Comparison of ENCODE assay signal across 1 cellular context in the genomic region with DNA sequence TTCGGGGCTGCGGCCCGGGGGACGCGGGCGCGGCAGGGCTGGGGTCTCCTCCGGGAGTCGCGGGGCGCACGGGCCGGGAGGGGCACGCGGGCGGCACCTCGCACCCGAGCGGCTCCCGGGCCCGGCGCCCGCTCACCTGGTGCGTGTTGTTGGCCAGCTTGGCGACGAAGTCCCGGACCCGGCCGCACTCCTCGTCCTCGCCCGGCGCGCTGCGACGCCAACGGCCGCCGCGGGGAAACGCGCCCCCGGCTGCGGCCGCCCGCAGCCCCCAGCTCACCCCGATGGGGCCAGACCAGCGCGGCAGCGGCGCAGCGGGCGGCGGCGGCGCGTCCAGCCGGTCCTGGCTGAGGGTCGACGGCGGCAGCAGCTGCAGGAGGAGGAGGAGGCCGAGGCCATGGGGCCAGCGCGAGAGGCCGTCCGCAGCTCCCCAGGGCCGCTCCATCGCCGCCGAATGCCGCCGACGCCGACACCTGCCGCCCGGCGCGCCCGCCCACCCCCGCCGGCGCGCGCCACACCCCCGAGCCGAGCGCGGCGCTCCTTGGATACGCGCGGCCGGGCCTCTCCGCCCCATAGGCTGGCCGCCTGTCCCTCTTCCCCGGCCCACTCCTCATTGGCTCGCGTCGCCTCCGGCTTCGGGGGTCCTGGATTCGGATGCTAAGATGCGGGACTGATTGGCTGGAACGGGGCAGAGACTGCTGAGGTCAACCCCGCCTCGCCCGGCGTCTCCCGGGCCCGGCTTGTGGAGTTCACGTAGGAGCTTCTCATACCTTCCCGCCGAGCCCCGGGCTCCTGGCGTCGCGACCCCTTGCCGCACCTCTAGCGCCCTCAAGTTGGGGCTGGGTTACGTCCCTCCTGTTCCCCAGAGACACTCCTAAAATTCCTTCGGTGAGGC.
TF ChIP-seq lines count a peak whose summit lies in the region.

TSS of gene SORT1 (minus strand) at position 468 of the 892 bp plus-strand sequence. CDS start at position 442, 26 bp downstream.

TF ChIP-seq in SK-N-SH, 30 proteins besides CTCF, POLR2A, EP300 and RAD21 (continued from another document):
- TF ChIP-seq CHD2 (IDR thresholded peaks at IDR 0.05; ENCODE audit: low read length, partially characterized antibody) = peak; percentile 84
TF ChIP-seq in SK-N-SH: peak in this region for 6.
